Comparison of ENCODE assay signal across 2 cellular contexts in genomic region chr7:92888-93672, GRCh38.
TF ChIP-seq lines count a peak whose summit lies in the region.

No MANE protein-coding gene starts in this region.

TF ChIP-seq in IMR-90, 13 proteins besides CTCF, POLR2A, EP300 and RAD21:
- TF ChIP-seq NFE2L2 (IDR thresholded peaks at IDR 0.05; ENCODE audit: low read depth, low read length) (no peak), CHD1 (IDR thresholded peaks at IDR 0.05; ENCODE audit: low read depth, low read length) (no peak), FOS (IDR thresholded peaks at IDR 0.05; ENCODE audit: low read depth, low read length) (no peak), RCOR1 (IDR thresholded peaks at IDR 0.05; ENCODE audit: insufficient replicate concordance, low read length) (no peak), CEBPB (IDR thresholded peaks at IDR 0.05; ENCODE audit: low read depth, low read length) (no peak), MXI1 (IDR thresholded peaks at IDR 0.05; ENCODE audit: borderline replicate concordance, low read depth, low read length) (no peak), RFX5 (IDR thresholded peaks at IDR 0.05; ENCODE audit: low read depth, low read length) (no peak), USF2 (IDR thresholded peaks at IDR 0.05; ENCODE audit: low read depth, low read length) (no peak), BHLHE40 (IDR thresholded peaks at IDR 0.05; ENCODE audit: low read depth, low read length) (no peak), ELK1 (IDR thresholded peaks at IDR 0.05; ENCODE audit: borderline replicate concordance, low read depth, low read length) (no peak), SMC3 (IDR thresholded peaks at IDR 0.05; ENCODE audit: low read depth, low read length) (no peak), MAFK (IDR thresholded peaks at IDR 0.05; ENCODE audit: low read depth, low read length) (no peak)

TF ChIP-seq in H1, 55 proteins besides CTCF, POLR2A, EP300 and RAD21:
- no peak for TF ChIP-seq TCF12 (IDR thresholded peaks at IDR 0.05; ENCODE audit: low read depth, low read length)
- no peak for TF ChIP-seq TAF7 (optimal IDR thresholded peaks at IDR 0.05; ENCODE audit: borderline replicate concordance, low read depth, low read length)
- TF ChIP-seq SIRT6 (IDR thresholded peaks at IDR 0.05; ENCODE audit: low read length), result no peak
- TF ChIP-seq SAP30 (IDR thresholded peaks at IDR 0.05; ENCODE audit: insufficient read depth, insufficient replicate concordance, low read length), result no peak
- no peak for TF ChIP-seq HDAC6 (IDR thresholded peaks at IDR 0.05; ENCODE audit: low read depth, low read length)
- no peak for TF ChIP-seq CREB1 (IDR thresholded peaks at IDR 0.05)
- no peak for TF ChIP-seq KDM5A (IDR thresholded peaks at IDR 0.05; ENCODE audit: low read length)
- no peak for TF ChIP-seq E2F6 (IDR thresholded peaks at IDR 0.05)
- TF ChIP-seq SP1 (IDR thresholded peaks at IDR 0.05; ENCODE audit: low read depth, low read length), result no peak
- TF ChIP-seq KDM4A (IDR thresholded peaks at IDR 0.05; ENCODE audit: low read depth, low read length, severe bottlenecking), result no peak
- TF ChIP-seq SIX5 (IDR thresholded peaks at IDR 0.05; ENCODE audit: low read depth, low read length), result no peak
- TF ChIP-seq BCL11A (IDR thresholded peaks at IDR 0.05; ENCODE audit: low read depth in 2 of 2, low read length in 2 of 2), result no peak
- no peak for TF ChIP-seq CHD1 (IDR thresholded peaks at IDR 0.05; ENCODE audit: low read depth, low read length)
- TF ChIP-seq CBX5 (IDR thresholded peaks at IDR 0.05; ENCODE audit: low read depth, low read length), result no peak
- TF ChIP-seq BACH1 (IDR thresholded peaks at IDR 0.05; ENCODE audit: low read length), result no peak
- no peak for TF ChIP-seq TBP (IDR thresholded peaks at IDR 0.05; ENCODE audit: low read depth, low read length)
- no peak for TF ChIP-seq CHD7 (IDR thresholded peaks at IDR 0.05; ENCODE audit: insufficient replicate concordance, low read length)
- no peak for TF ChIP-seq SP2 (IDR thresholded peaks at IDR 0.05; ENCODE audit: low read length)
- TF ChIP-seq NANOG (IDR thresholded peaks at IDR 0.05; ENCODE audit: insufficient read depth, low read depth, low read length, poor library complexity, severe bottlenecking), result no peak
